ENCODE assay signal across 8 cellular contexts in genomic region chr10:70575486-70575873, GRCh38. TPM values are rescaled to one million over a fixed set of nuclear protein-coding genes. Genes with fewer than 3 reads are reported as not detected.
DNase-seq lines count a peak whose midpoint lies in the region; ATAC-seq and TF ChIP-seq lines count a peak whose summit lies in the region.

No MANE protein-coding gene starts in this region.

- H3K27ac Mint-ChIP-seq in activated CD8-positive, alpha-beta T cell treated with anti-CD3 and anti-CD28 coated beads, Interleukin-2, amount 10 ng/mL, durations not matched to agents 7 days and 5 days: peak overlapping the region; percentile 78
- no peak overlapping the region for H3K27ac Mint-ChIP-seq in activated CD8-positive, alpha-beta T cell treated with anti-CD3 and anti-CD28 coated beads for 36 hours

- no peak for ATAC-seq in activated CD8-positive, alpha-beta T cell treated with anti-CD3 and anti-CD28 coated beads, Interleukin-2, amount 10 ng/mL, durations not matched to agents 7 days and 5 days
- no peak for ATAC-seq in activated CD8-positive, alpha-beta T cell treated with anti-CD3 and anti-CD28 coated beads for 36 hours
- ATAC-seq in heart left ventricle (peak in 3 of 4 donors; percentile 43 to 51 (median 50)), mucosa of descending colon (no peak), GM18517 (IDR thresholded peaks at IDR 0.05; ENCODE audit: unreplicated experiment) (no peak)

- H3K9me3 ChIP-seq in OCI-LY7 (ENCODE audit: low read length): no peaks in the 10 kb centered on the region
- H3K9me3 ChIP-seq in heart left ventricle: no peaks in the 10 kb centered on the region
- H3K9me3 ChIP-seq in suprapubic skin: no peaks in the 10 kb centered on the region
- H3K9me3 ChIP-seq in mucosa of descending colon: no peaks in the 10 kb centered on the region

- no peaks in the 10 kb centered on the region for H3K9me2 ChIP-seq in OCI-LY7 (ENCODE audit: insufficient read depth, low read length)

- no peak for TF ChIP-seq EP300 in suprapubic skin (IDR thresholded peaks at IDR 0.05)

- CTCF ChIA-PET in activated CD8-positive, alpha-beta T cell treated with anti-CD3 and anti-CD28 coated beads, Interleukin-2, amount 10 ng/mL, durations not matched to agents 7 days and 5 days (lab: Charles Lee): interaction anchor here (0.5 to 6.1 kb wide), 5 partner anchors 10 to 44 kb away, joined by 3 to 63 read pairs (median 3); no protein-coding TSS in a partner anchor
- CTCF ChIA-PET in activated CD8-positive, alpha-beta T cell treated with anti-CD3 and anti-CD28 coated beads for 36 hours (lab: Charles Lee): interaction anchor here (1.2 to 2.1 kb wide), 2 partner anchors 17 to 43 kb away, joined by 3 to 12 read pairs; no protein-coding TSS in a partner anchor
- CTCF ChIA-PET in OCI-LY7 (lab: Charles Lee; ENCODE audit: unreplicated experiment): interaction anchor here (0.9 to 2.1 kb wide), 2 partner anchors 10 to 26 kb away, joined by 3 to 6 read pairs; no protein-coding TSS in a partner anchor

- H4K20me1 ChIP-seq in OCI-LY7 (ENCODE audit: insufficient read depth, low read length): no peaks in the 10 kb centered on the region

- 10 to 25% (median 22%) methylated on average over 4 of the region's 4 CpGs for WGBS in heart left ventricle, 4 donors
- 29% methylated on average over 4 of the region's 4 CpGs for whole genome bisulfite sequencing in suprapubic skin

- H3K27me3 ChIP-seq in heart left ventricle (no peaks in the 10 kb centered on the region), suprapubic skin (no peaks in the 10 kb centered on the region)

- no peaks in the 10 kb centered on the region for H3K9me3 Mint-ChIP-seq in activated CD8-positive, alpha-beta T cell treated with anti-CD3 and anti-CD28 coated beads, Interleukin-2, amount 10 ng/mL, durations not matched to agents 7 days and 5 days (ENCODE audit: insufficient read depth)
- peaks cover 2% of the 10 kb centered on the region for H3K9me3 Mint-ChIP-seq in activated CD8-positive, alpha-beta T cell treated with anti-CD3 and anti-CD28 coated beads for 36 hours

- H3K4me2 ChIP-seq in OCI-LY7 (ENCODE audit: low read length): peak overlapping the region; percentile 77

- H3K27ac ChIP-seq in OCI-LY7 (ENCODE audit: low read depth, low read length, poor library complexity, severe bottlenecking) (peak overlapping the region; percentile 95), heart left ventricle (peak overlapping the region in 4 of 12 donors; percentile 13 to 56 (median 34)), suprapubic skin (peak overlapping the region; percentile 6)

- DNase-seq in activated CD8-positive, alpha-beta T cell treated with anti-CD3 and anti-CD28 coated beads, Interleukin-2, amount 10 ng/mL, durations not matched to agents 7 days and 5 days: no peak
- no peak for DNase-seq in activated CD8-positive, alpha-beta T cell treated with anti-CD3 and anti-CD28 coated beads for 36 hours
- DNase-seq in OCI-LY7 (ENCODE audit: low spot score) (no peak), heart left ventricle (peak in 1 of 5 donors; percentile 23), suprapubic skin (ENCODE audit: low spot score in 2 of 2) (no peak), mucosa of descending colon (no peak), occipital lobe (lab: John Stamatoyannopoulos, UW) (no peak)

- H3K4me3 ChIP-seq in OCI-LY7 (ENCODE audit: low read depth, low read length, poor library complexity, severe bottlenecking) (peak overlapping the region; percentile 46), heart left ventricle (no peak overlapping the region), suprapubic skin (no peak overlapping the region), mucosa of descending colon (no peak overlapping the region)

- no peak for TF ChIP-seq POLR2A in heart left ventricle (IDR thresholded peaks at IDR 0.05)
- TF ChIP-seq POLR2A in suprapubic skin (IDR thresholded peaks at IDR 0.05): no peak

- H3K27me3 Mint-ChIP-seq in activated CD8-positive, alpha-beta T cell treated with anti-CD3 and anti-CD28 coated beads, Interleukin-2, amount 10 ng/mL, durations not matched to agents 7 days and 5 days (ENCODE audit: low read depth): no peaks in the 10 kb centered on the region
- H3K27me3 Mint-ChIP-seq in activated CD8-positive, alpha-beta T cell treated with anti-CD3 and anti-CD28 coated beads for 36 hours: no peaks in the 10 kb centered on the region

- BruUV-seq in OCI-LY7 (replicated peaks; lab: Mats Ljungman, UMichigan): no TSS peak

- H3K4me1 Mint-ChIP-seq in activated CD8-positive, alpha-beta T cell treated with anti-CD3 and anti-CD28 coated beads, Interleukin-2, amount 10 ng/mL, durations not matched to agents 7 days and 5 days (ENCODE audit: low read depth): peaks cover 80% of the 10 kb centered on the region
- peaks cover 46% of the 10 kb centered on the region for H3K4me1 Mint-ChIP-seq in activated CD8-positive, alpha-beta T cell treated with anti-CD3 and anti-CD28 coated beads for 36 hours (ENCODE audit: low read depth)

- TF ChIP-seq CTCF in activated CD8-positive, alpha-beta T cell treated with anti-CD3 and anti-CD28 coated beads for 36 hours (IDR thresholded peaks at IDR 0.05): no peak
- TF ChIP-seq CTCF in OCI-LY7 (conservative IDR thresholded peaks at IDR 0.05; ENCODE audit: low read length) (no peak), heart left ventricle (IDR thresholded peaks at IDR 0.05) (no peak), suprapubic skin (IDR thresholded peaks at IDR 0.05) (no peak), mucosa of descending colon (IDR thresholded peaks at IDR 0.05) (no peak)

- no peaks in the 10 kb centered on the region for H3K79me2 ChIP-seq in OCI-LY7 (ENCODE audit: insufficient read depth, low read depth, low read length)

- H3K36me3 Mint-ChIP-seq in activated CD8-positive, alpha-beta T cell treated with anti-CD3 and anti-CD28 coated beads, Interleukin-2, amount 10 ng/mL, durations not matched to agents 7 days and 5 days (ENCODE audit: low read depth): no peaks in the 10 kb centered on the region
- no peaks in the 10 kb centered on the region for H3K36me3 Mint-ChIP-seq in activated CD8-positive, alpha-beta T cell treated with anti-CD3 and anti-CD28 coated beads for 36 hours (ENCODE audit: low read depth)

- POLR2A ChIA-PET in activated CD8-positive, alpha-beta T cell treated with anti-CD3 and anti-CD28 coated beads, Interleukin-2, amount 10 ng/mL, durations not matched to agents 7 days and 5 days (lab: Charles Lee): interaction anchor here (0.7 to 1.8 kb wide), 4 partner anchors 16 to 44 kb away, joined by 3 to 9 read pairs (median 4); partner anchors contain the start of gene PRF1
- POLR2A ChIA-PET in activated CD8-positive, alpha-beta T cell treated with anti-CD3 and anti-CD28 coated beads for 36 hours (lab: Charles Lee): interaction anchor here (1.0 to 2.1 kb wide), 6 partner anchors 10 to 183 kb away, joined by 3 to 10 read pairs (median 4); partner anchors contain the start of gene PRF1
- POLR2A ChIA-PET in OCI-LY7 (lab: Charles Lee): interaction anchor here (1.1 to 2.5 kb wide), 5 partner anchors 8 to 66 kb away, joined by 3 to 15 read pairs (median 4); no protein-coding TSS in a partner anchor

- intact Hi-C loops in activated CD8-positive, alpha-beta T cell treated with anti-CD3 and anti-CD28 coated beads for 36 hours (cut with micrococcal nuclease): no loop called here
- intact Hi-C loops in OCI-LY7 (cut with micrococcal nuclease; ENCODE audit: unreplicated experiment) (no loop called here), heart left ventricle (cut with DNase I) (no loop called here), mucosa of descending colon (cut with DNase I, micrococcal nuclease) (no loop called here)

- 0 out of 2 replicates have a peak, but pooled peaks cover 2% of the 10 kb centered on the region for H3K36me3 ChIP-seq in OCI-LY7 (ENCODE audit: insufficient read depth, low read length)
- H3K36me3 ChIP-seq in heart left ventricle: peaks cover 0 to 3% (median 0%) of the 10 kb centered on the region in 9 donors
- no peaks in the 10 kb centered on the region for H3K36me3 ChIP-seq in suprapubic skin
- H3K36me3 ChIP-seq in mucosa of descending colon (ENCODE audit: low read depth): no peaks in the 10 kb centered on the region

- peak overlapping the region; percentile 10 for H3K4me3 Mint-ChIP-seq in activated CD8-positive, alpha-beta T cell treated with anti-CD3 and anti-CD28 coated beads, Interleukin-2, amount 10 ng/mL, durations not matched to agents 7 days and 5 days
- no peak overlapping the region for H3K4me3 Mint-ChIP-seq in activated CD8-positive, alpha-beta T cell treated with anti-CD3 and anti-CD28 coated beads for 36 hours

- H3K4me1 ChIP-seq in OCI-LY7 (ENCODE audit: insufficient read depth, low read length, poor library complexity, severe bottlenecking): peaks cover 69% of the 10 kb centered on the region
- H3K4me1 ChIP-seq in heart left ventricle: peaks cover 0 to 48% (median 16%) of the 10 kb centered on the region in 12 donors
- peaks cover 23% of the 10 kb centered on the region for H3K4me1 ChIP-seq in suprapubic skin
- H3K4me1 ChIP-seq in mucosa of descending colon (ENCODE audit: low read depth): peaks cover 6% of the 10 kb centered on the region

- H2AFZ ChIP-seq in OCI-LY7 (ENCODE audit: low read length): peak overlapping the region; percentile 26

RNA-seq across cellular contexts. Expression of gene PRF1, which starts 27.1 kb away (rescaled TPM):
- total RNA-seq in activated CD8-positive, alpha-beta T cell treated with anti-CD3 and anti-CD28 coated beads, Interleukin-2, amount 10 ng/mL, durations not matched to agents 7 days and 5 days: 100 to 1,000 TPM; 265 to 272 TPM
- total RNA-seq in activated CD8-positive, alpha-beta T cell treated with anti-CD3 and anti-CD28 coated beads for 36 hours: 100 to 1,000 TPM; 107 to 113 TPM
- 4.6 and 7.0 TPM in 2 replicates for total RNA-seq in OCI-LY7 (2014; rRNA removed; shearing (Covaris generic))
- 5.8 and 6.3 TPM in 2 replicates for total RNA-seq in OCI-LY7 (2022)
- 10 to 100 TPM in 1 of 9 donors, 1 to 10 TPM in 4, under 1 TPM in 4; 0.50 to 19.4 (median 1.4) TPM for total RNA-seq in heart left ventricle
- polyA plus RNA-seq in heart left ventricle: 1 to 10 TPM in 1 of 2 donors, under 1 TPM in 1; 0.68 to 1.0 TPM
- total RNA-seq in suprapubic skin: 1 to 10 TPM in 1 of 4 donors, under 1 TPM in 2, not detected in 1; 0.34 to 2.5 (median 0.70) TPM
- total RNA-seq in mucosa of descending colon: 1 to 10 TPM; 2.5 to 3.7 (median 3.0) TPM
- total RNA-seq in occipital lobe: not detected

Comparison
In these comparisons a context has a peak if more than half of its experiments do, and no peak if none do; other contexts are left out.
1. ATAC-seq: peak in heart left ventricle (3 of 4); none in activated CD8-positive, alpha-beta T cell treated with anti-CD3 and anti-CD28 coated beads, Interleukin-2, amount 10 ng/mL, durations not matched to agents 7 days and 5 days (single experiment), activated CD8-positive, alpha-beta T cell treated with anti-CD3 and anti-CD28 coated beads for 36 hours (single experiment), mucosa of descending colon (single experiment) and GM18517 (single experiment).
2. RNA of gene PRF1, which starts 27.1 kb away (total RNA-seq): 265 to 272 TPM in activated CD8-positive, alpha-beta T cell treated with anti-CD3 and anti-CD28 coated beads, Interleukin-2, amount 10 ng/mL, durations not matched to agents 7 days and 5 days and 107 to 113 TPM in activated CD8-positive, alpha-beta T cell treated with anti-CD3 and anti-CD28 coated beads for 36 hours; 4.6 to 7.0 TPM in OCI-LY7, 2.5 to 3.7 TPM in mucosa of descending colon, 0.50 to 19.4 TPM in heart left ventricle, 0.34 to 2.5 TPM in suprapubic skin and not detected in occipital lobe (single experiment); every median in the first group is over 4 times any median in the second.